In genomic region chr2:99187011-99187410, GRCh38 we compare ENCODE assay signal across 19 cellular contexts. TPM values are rescaled to one million over a fixed set of nuclear protein-coding genes. Genes with fewer than 3 reads are reported as not detected.
DNase-seq lines count a peak whose midpoint lies in the region; ATAC-seq and TF ChIP-seq lines count a peak whose summit lies in the region.
"Had no signal": no experiment of that assay in that cellular context is flagged by ENCODE, and none has a peak within 500 bp of the region (broad histone marks: within the 10 kb centered on the region; RNA-seq: fewer than 3 reads in every experiment).

No MANE protein-coding gene starts in this region.

- H3K27ac ChIP-seq in CD4-positive, alpha-beta T cell (ENCODE audit: low read depth, low read length): no peak overlapping the region
- H3K27ac ChIP-seq: C4-2B had no signal

- CTCF ChIA-PET in CD4-positive, alpha-beta T cell (lab: Charles Lee): no interaction called here

- no peak for TF ChIP-seq CTCF in CD4-positive, alpha-beta T cell (IDR thresholded peaks at IDR 0.05)
- no peak for TF ChIP-seq CTCF in nephron progenitor cell (IDR thresholded peaks at IDR 0.05)

- no peak for DNase-seq in CD4-positive, alpha-beta T cell
- DNase-seq in NCI-H226 (peak; percentile 28), kidney tubule cell (ENCODE audit: low spot score) (peak; percentile 10), nephron progenitor cell (no peak), A172 (ENCODE audit: low spot score) (no peak), Right ventricle myocardium inferior (ENCODE audit: missing footprints) (no peak), Kasumi-1 (lab: John Stamatoyannopoulos, UW) (no peak), OCI-M1 (lab: John Stamatoyannopoulos, UW) (no peak)
- DNase-seq: ACHN; AML-193; CD4-positive, alpha-beta memory T cell; DMS 273 treated with DMSO at 0.1 percent for 48 hours; DMS53; DND-41; HCEC 1CT; IMR-90 had no signal

- intact Hi-C loops in CD4-positive, alpha-beta T cell (cut with DNase I, micrococcal nuclease): loop anchor here in 1 of 2 experiments (10.0 kb wide), 1 partner anchor 1192 kb away; the partner anchor contains the start of gene TMEM131
- intact Hi-C loops in Right ventricle myocardium inferior (cut with DNase I): no loop called here

- POLR2A ChIA-PET in CD4-positive, alpha-beta T cell (lab: Charles Lee): no interaction called here

- no peak for ATAC-seq in CD4-positive, alpha-beta T cell (ENCODE audit: poor library complexity)
- ATAC-seq in Right ventricle myocardium inferior: no peak
- ATAC-seq: GM23338, K562 had no signal

- H3K36me3 Mint-ChIP-seq in CD4-positive, alpha-beta T cell (ENCODE audit: low read depth): peaks cover 47% of the 10 kb centered on the region
- peaks cover 73% of the 10 kb centered on the region for H3K36me3 Mint-ChIP-seq in nephron progenitor cell (ENCODE audit: low read depth)

- no peak overlapping the region for H3K4me3 Mint-ChIP-seq in CD4-positive, alpha-beta T cell
- no peak overlapping the region for H3K4me3 Mint-ChIP-seq in nephron progenitor cell
- H3K4me3 Mint-ChIP-seq: CD4-positive, alpha-beta memory T cell; GM23338 had no signal

- peaks cover 36% of the 10 kb centered on the region for H3K4me1 Mint-ChIP-seq in CD4-positive, alpha-beta T cell (ENCODE audit: low read depth)
- peaks cover 8% of the 10 kb centered on the region for H3K4me1 Mint-ChIP-seq in nephron progenitor cell

- H3K9me3 Mint-ChIP-seq in CD4-positive, alpha-beta T cell: no peaks in the 10 kb centered on the region
- H3K9me3 Mint-ChIP-seq in nephron progenitor cell: peaks cover 8% of the 10 kb centered on the region
- H3K9me3 Mint-ChIP-seq: CD4-positive, alpha-beta memory T cell; GM23338 had no signal

- no peaks in the 10 kb centered on the region for H3K27me3 Mint-ChIP-seq in CD4-positive, alpha-beta T cell
- no peaks in the 10 kb centered on the region for H3K27me3 Mint-ChIP-seq in nephron progenitor cell (ENCODE audit: low read depth, poor library complexity)
- H3K27me3 Mint-ChIP-seq: CD4-positive, alpha-beta memory T cell had no signal

- no peaks in the 10 kb centered on the region for H3K9me3 ChIP-seq in CD4-positive, alpha-beta T cell (ENCODE audit: control insufficient read depth, low read length)

- no peaks in the 10 kb centered on the region for H3K27me3 ChIP-seq in CD4-positive, alpha-beta T cell (ENCODE audit: control insufficient read depth, insufficient read depth, low read length)

- H3K27ac Mint-ChIP-seq in CD4-positive, alpha-beta T cell: peak overlapping the region; percentile 47
- H3K27ac Mint-ChIP-seq in nephron progenitor cell: peak overlapping the region; percentile 82
- H3K27ac Mint-ChIP-seq: GM23338 had no signal

RNA-seq across cellular contexts. Expression of gene MRPL30, which starts 6.0 kb away (rescaled TPM):
- 1 to 10 TPM; 8.6 to 9.5 TPM for total RNA-seq in CD4-positive, alpha-beta T cell
- total RNA-seq in A172 (2014; rRNA removed; shearing (Covaris generic)): 53.6 and 67.3 TPM in 2 replicates
- 39.3 TPM for total RNA-seq in Right ventricle myocardium inferior

RNA-seq across cellular contexts. Expression of gene MITD1, which starts 6.2 kb away (rescaled TPM):
- 10 to 100 TPM; 14.1 to 14.6 TPM for total RNA-seq in CD4-positive, alpha-beta T cell
- 79.9 and 80.1 TPM in 2 replicates for total RNA-seq in A172 (2014; rRNA removed; shearing (Covaris generic))
- total RNA-seq in Right ventricle myocardium inferior: 17.3 TPM

RNA-seq across cellular contexts. Expression of gene LIPT1, which starts 32.2 kb away (rescaled TPM):
- 10 to 100 TPM; 12.5 to 13.3 TPM for total RNA-seq in CD4-positive, alpha-beta T cell
- total RNA-seq in A172 (2014; rRNA removed; shearing (Covaris generic)): 7.2 and 8.4 TPM in 2 replicates
- total RNA-seq in Right ventricle myocardium inferior: 7.4 TPM

RNA-seq across cellular contexts. Expression of gene TSGA10, which starts 32.3 kb away (rescaled TPM):
- total RNA-seq in CD4-positive, alpha-beta T cell: 10 to 100 TPM; 10.6 to 11.0 TPM
- 2.0 and 4.0 TPM in 2 replicates for total RNA-seq in A172 (2014; rRNA removed; shearing (Covaris generic))
- 3.3 TPM for total RNA-seq in Right ventricle myocardium inferior

RNA-seq across cellular contexts. Expression of gene C2orf15, which starts 45.5 kb away (rescaled TPM):
- 1 to 10 TPM; 2.1 to 2.8 TPM for total RNA-seq in CD4-positive, alpha-beta T cell
- 1.0 and 1.4 TPM in 2 replicates for total RNA-seq in A172 (2014; rRNA removed; shearing (Covaris generic))
- total RNA-seq in Right ventricle myocardium inferior: not detected

Comparison
In these comparisons a context has a peak if more than half of its experiments do, and no peak if none do; other contexts are left out.
1. DNase-seq: peak in NCI-H226 (single experiment) and kidney tubule cell (single experiment); none in CD4-positive, alpha-beta T cell (0 of 10), nephron progenitor cell (single experiment), A172 (single experiment), Right ventricle myocardium inferior (single experiment), Kasumi-1 (0 of 2) and OCI-M1 (single experiment).